In the genomic region with DNA sequence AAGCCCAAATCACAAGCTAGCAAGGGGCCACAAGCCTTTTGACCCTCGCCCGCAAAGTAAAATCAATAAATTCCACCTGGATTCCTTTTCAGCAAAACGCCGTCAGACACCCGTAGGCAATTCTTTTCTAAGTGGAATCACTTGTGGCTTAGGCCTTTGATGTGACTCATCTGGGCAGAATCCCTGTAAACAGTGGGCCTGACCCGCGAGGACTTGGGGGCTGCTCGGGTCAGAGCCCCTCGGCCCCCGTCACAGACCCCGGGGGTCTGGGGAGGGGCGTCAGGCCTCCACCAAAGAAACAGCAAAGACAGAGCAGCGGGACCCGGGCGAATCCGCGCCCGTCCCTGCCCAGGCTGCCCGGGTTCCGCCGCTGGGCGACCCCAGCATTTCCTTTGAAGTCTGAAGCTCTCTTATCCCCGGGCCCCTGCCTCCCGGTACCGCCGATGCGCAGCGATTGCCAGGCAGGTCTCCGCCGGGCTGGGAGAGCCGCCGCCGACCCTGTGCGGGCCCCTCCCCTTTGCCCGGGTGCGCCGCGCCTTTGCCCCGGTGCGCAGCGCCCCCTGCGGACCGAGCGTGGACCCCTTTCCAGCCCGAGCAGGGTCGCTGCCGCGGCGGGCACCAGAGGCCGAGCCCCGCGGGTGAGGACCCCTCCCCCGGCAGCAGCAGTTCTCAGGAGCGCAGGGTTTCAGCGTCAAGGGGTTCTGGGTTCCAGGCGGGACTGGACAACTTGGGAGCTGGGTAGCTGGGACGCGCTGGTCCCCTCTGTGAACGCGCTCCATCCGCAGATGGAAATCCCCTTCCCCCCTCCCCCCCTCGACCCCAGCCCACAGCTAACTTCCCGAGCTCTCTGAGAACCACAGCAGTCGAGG, we compare ENCODE assay signal across 9 cellular contexts.
A peak's percentile ranks its signal among the peaks of the same experiment; 100 is the strongest.
DNase-seq lines count a peak whose midpoint lies in the region.
"Had no signal": no experiment of that assay in that cellular context is flagged by ENCODE, and none has a peak within 500 bp of the region (broad histone marks: within the 10 kb centered on the region; RNA-seq: fewer than 3 reads in every experiment).

No MANE protein-coding gene starts in this region.

- WGBS in esophagus, 2 donors, result 11 to 14% methylated on average over 57 to 64 of the region's 64 CpGs

- H3K4me1 ChIP-seq in esophagus (ENCODE audit: control insufficient read depth in 2 of 2, insufficient read depth in 2 of 2, low read length in 1 of 2) (peaks cover 0 to 3% of the 10 kb centered on the region in 2 donors), rectal smooth muscle tissue (ENCODE audit: control insufficient read depth, insufficient read depth, low read length) (no peaks in the 10 kb centered on the region)

- H3K9me3 ChIP-seq in esophagus (ENCODE audit: control insufficient read depth in 2 of 2, insufficient read depth in 1 of 2, low read depth in 1 of 2, low read length in 1 of 2) (no peaks in the 10 kb centered on the region), MG63 (no peaks in the 10 kb centered on the region)

- H3K36me3 ChIP-seq in esophagus (ENCODE audit: control insufficient read depth in 2 of 2, insufficient read depth in 2 of 2, low read length in 1 of 2) (no peaks in the 10 kb centered on the region), rectal smooth muscle tissue (ENCODE audit: control insufficient read depth, insufficient read depth, low read length) (no peaks in the 10 kb centered on the region), MG63 (no peaks in the 10 kb centered on the region)
- H3K36me3 ChIP-seq: BLaER1 treated with 17β-estradiol and CSF1 and Interleukin-3, amounts not matched to agents 10 nM and 100 nM had no signal

- H3K9ac ChIP-seq in rectal smooth muscle tissue (ENCODE audit: low read length), result no peak overlapping the region
- H3K9ac ChIP-seq: BLaER1 treated with 17β-estradiol and CSF1 and Interleukin-3, amounts not matched to agents 10 nM and 100 nM had no signal

- no peak overlapping the region for H3K27ac ChIP-seq in esophagus (ENCODE audit: low read depth in 2 of 2, low read length in 1 of 2)
- no peak overlapping the region for H3K27ac ChIP-seq in rectal smooth muscle tissue (ENCODE audit: low read depth, low read length)
- H3K27ac ChIP-seq: BLaER1 treated with 17β-estradiol and CSF1 and Interleukin-3, amounts not matched to agents 10 nM and 100 nM had no signal

- H3K4me3 ChIP-seq in esophagus (ENCODE audit: low read depth in 1 of 2, low read length in 2 of 2) (peak overlapping the region; percentile 20 to 30), rectal smooth muscle tissue (ENCODE audit: low read length) (peak overlapping the region; percentile 9), MG63 (no peak overlapping the region)
- H3K4me3 ChIP-seq: BLaER1 treated with 17β-estradiol and CSF1 and Interleukin-3, amounts not matched to agents 10 nM and 100 nM had no signal

- DNase-seq in NCI-H2107 (lab: John Stamatoyannopoulos, UW) (peak; percentile 16), NCI-H2107 treated with DMSO at 0.1 percent for 48 hours (lab: John Stamatoyannopoulos, UW; ENCODE audit: unreplicated experiment) (no peak), A172 (ENCODE audit: low spot score) (no peak), globus pallidus (ENCODE audit: low spot score) (no peak), MG63 (no peak)
- DNase-seq in activated CD4-positive, alpha-beta T cell treated with anti-CD3 and anti-CD28 coated beads, Interleukin-2, amount 50 U/mL, for 4 hours, result peak; percentile 37 to 38

- H3K27me3 ChIP-seq in esophagus (ENCODE audit: control insufficient read depth in 1 of 2, insufficient read depth in 2 of 2, low read length in 2 of 2), result peaks cover 0 to 3% of the 10 kb centered on the region in 2 donors
- H3K27me3 ChIP-seq in rectal smooth muscle tissue (ENCODE audit: control insufficient read depth, insufficient read depth, low read length), result peaks cover 3% of the 10 kb centered on the region
- H3K27me3 ChIP-seq in MG63, result no peaks in the 10 kb centered on the region
- H3K27me3 ChIP-seq: BLaER1 treated with 17β-estradiol and CSF1 and Interleukin-3, amounts not matched to agents 10 nM and 100 nM had no signal

Comparison
In these comparisons a context has a peak if more than half of its experiments do, and no peak if none do; other contexts are left out.
1. DNase-seq: peak in NCI-H2107 (single experiment) and activated CD4-positive, alpha-beta T cell treated with anti-CD3 and anti-CD28 coated beads, Interleukin-2, amount 50 U/mL, for 4 hours (2 of 2); none in NCI-H2107 treated with DMSO at 0.1 percent for 48 hours (single experiment), A172 (single experiment), globus pallidus (single experiment) and MG63 (single experiment).